Comparison of ENCODE assay signal across 33 cellular contexts in genomic region chr18:36903215-36903928, GRCh38.
DNase-seq lines count a peak whose midpoint lies in the region; ATAC-seq and TF ChIP-seq lines count a peak whose summit lies in the region.
"Had no signal": no experiment of that assay in that cellular context is flagged by ENCODE, and none has a peak within 500 bp of the region (broad histone marks: within the 10 kb centered on the region; RNA-seq: fewer than 3 reads in every experiment).

No MANE protein-coding gene starts in this region.

- no peak for DNase-seq in HFFc6
- peak; percentile 49 for DNase-seq in amniotic epithelial cell (ENCODE audit: low read depth)
- DNase-seq in fibroblast of the aortic adventitia (ENCODE audit: low read depth): peak; percentile 54
- no peak for DNase-seq in progenitor cell of endocrine pancreas (ENCODE audit: low spot score, unreplicated experiment)
- DNase-seq in putamen (ENCODE audit: low spot score): no peak
- no peak for DNase-seq in activated naive CD8-positive, alpha-beta T cell treated with anti-CD3 and anti-CD28 coated beads, Interleukin-2, amount 50 U/mL, for 24 hours
- DNase-seq in stimulated activated CD4-positive, alpha-beta T cell treated with anti-CD3 and anti-CD28 coated beads, Interleukin-2, amount 100 ng/mL, for 48 hours: no peak
- DNase-seq: activated CD4-positive, alpha-beta T cell treated with anti-CD3 and anti-CD28 coated beads for 48 hours; activated CD8-positive, alpha-beta memory T cell treated with anti-CD3 and anti-CD28 coated beads for 24 hours; activated T-cell treated with anti-CD3 and anti-CD28 coated beads for 4 hours; aorta; caudate nucleus; cortex of kidney; effector memory CD4-positive, alpha-beta T cell; gastrocnemius medialis; KG1; NCI-H1048; NCI-H774; SHP77 treated with DMSO at 0.1 percent for 48 hours; spleen; stimulated activated CD4-positive, alpha-beta T cell treated with anti-CD3 and anti-CD28 coated beads, Interleukin-2, amount 100 ng/mL, for 24 hours; stomach; T1000; thyroid gland had no signal

- H2AFZ ChIP-seq in ACC112 (ENCODE audit: low read length, unreplicated experiment): no peak overlapping the region

- H3K4me1 ChIP-seq in ACC112 (ENCODE audit: control insufficient read depth, insufficient read depth, low read length, unreplicated experiment): peaks cover 26% of the 10 kb centered on the region
- H3K4me1 ChIP-seq: gastrocnemius medialis, right atrium auricular region, spleen, thyroid gland, vagina had no signal

- no peaks in the 10 kb centered on the region for H3K27me3 ChIP-seq in ACC112 (ENCODE audit: insufficient read depth, low read length)
- H3K27me3 ChIP-seq: BLaER1 treated with 17β-estradiol and CSF1 and Interleukin-3, amounts not matched to agents 10 nM and 100 nM; gastrocnemius medialis; right atrium auricular region; spleen; stomach; thyroid gland; vagina had no signal

- TF ChIP-seq CTCF in HFFc6 (IDR thresholded peaks at IDR 0.05): no peak
- no peak for TF ChIP-seq CTCF in fibroblast of the aortic adventitia (IDR thresholded peaks at IDR 0.05; ENCODE audit: insufficient read depth, low read length)
- no peak for TF ChIP-seq CTCF in progenitor cell of endocrine pancreas (IDR thresholded peaks at IDR 0.05; ENCODE audit: unreplicated experiment)

- H3K4me3 Mint-ChIP-seq in HFFc6 (no peak overlapping the region), progenitor cell of endocrine pancreas (ENCODE audit: low read depth) (no peak overlapping the region)
- no peak overlapping the region for H3K4me3 Mint-ChIP-seq in activated naive CD8-positive, alpha-beta T cell treated with anti-CD3 and anti-CD28 coated beads, Interleukin-2, amount 50 U/mL, for 24 hours
- H3K4me3 Mint-ChIP-seq: activated naive CD4-positive, alpha-beta T cell treated with anti-CD3 and anti-CD28 coated beads, Interleukin-2, amount 50 U/mL, for 24 hours; nephron had no signal

- peaks cover 3% of the 10 kb centered on the region; the same call in 1 of the 2 replicates for H3K36me3 ChIP-seq in ACC112 (ENCODE audit: insufficient read depth, low read length)
- H3K36me3 ChIP-seq: right atrium auricular region, stomach, thyroid gland had no signal

- H3K27me3 Mint-ChIP-seq in HFFc6 (ENCODE audit: insufficient read depth) (no peaks in the 10 kb centered on the region), progenitor cell of endocrine pancreas (no peaks in the 10 kb centered on the region)
- H3K27me3 Mint-ChIP-seq in activated naive CD8-positive, alpha-beta T cell treated with anti-CD3 and anti-CD28 coated beads, Interleukin-2, amount 50 U/mL, for 24 hours: no peaks in the 10 kb centered on the region
- H3K27me3 Mint-ChIP-seq: activated naive CD4-positive, alpha-beta T cell treated with anti-CD3 and anti-CD28 coated beads, Interleukin-2, amount 50 U/mL, for 24 hours had no signal

- H3K79me2 ChIP-seq in ACC112 (ENCODE audit: control insufficient read depth, insufficient read depth, low read length, unreplicated experiment): no peaks in the 10 kb centered on the region

- H3K9me3 Mint-ChIP-seq in HFFc6 (no peaks in the 10 kb centered on the region), progenitor cell of endocrine pancreas (ENCODE audit: low read depth) (peaks cover 3% of the 10 kb centered on the region)
- H3K9me3 Mint-ChIP-seq in activated naive CD8-positive, alpha-beta T cell treated with anti-CD3 and anti-CD28 coated beads, Interleukin-2, amount 50 U/mL, for 24 hours: peaks cover 9% of the 10 kb centered on the region
- H3K9me3 Mint-ChIP-seq: activated naive CD4-positive, alpha-beta T cell treated with anti-CD3 and anti-CD28 coated beads, Interleukin-2, amount 50 U/mL, for 24 hours had no signal

- H3K27ac ChIP-seq in ACC112 (ENCODE audit: low read depth, low read length): 0 out of 2 replicates have a peak overlapping the region, but pooled peaks have one; percentile 7
- H3K27ac ChIP-seq: BLaER1 treated with 17β-estradiol and CSF1 and Interleukin-3, amounts not matched to agents 10 nM and 100 nM; epithelial cell of prostate; gastrocnemius medialis; right atrium auricular region; spleen; stomach; thyroid gland; vagina had no signal

- ATAC-seq in activated naive CD8-positive, alpha-beta T cell treated with anti-CD3 and anti-CD28 coated beads, Interleukin-2, amount 50 U/mL, for 24 hours: no peak
- ATAC-seq: gastrocnemius medialis, GM12878 had no signal

- H3K27ac Mint-ChIP-seq in HFFc6 (peak overlapping the region; percentile 49; the same call in 1 of the 2 replicates), progenitor cell of endocrine pancreas (no peak overlapping the region)
- H3K27ac Mint-ChIP-seq in activated naive CD8-positive, alpha-beta T cell treated with anti-CD3 and anti-CD28 coated beads, Interleukin-2, amount 50 U/mL, for 24 hours: no peak overlapping the region
- H3K27ac Mint-ChIP-seq: activated naive CD4-positive, alpha-beta T cell treated with anti-CD3 and anti-CD28 coated beads, Interleukin-2, amount 50 U/mL, for 24 hours; nephron had no signal

- H3K4me3 ChIP-seq in ACC112 (ENCODE audit: low read depth, low read length) (no peak overlapping the region), fibroblast of the aortic adventitia (ENCODE audit: low read depth, low read length) (no peak overlapping the region)
- H3K4me3 ChIP-seq: BLaER1 treated with 17β-estradiol and CSF1 and Interleukin-3, amounts not matched to agents 10 nM and 100 nM; gastrocnemius medialis; GM12878; lung; right atrium auricular region; spleen; stomach; thyroid gland; vagina had no signal

- peaks cover 24% of the 10 kb centered on the region for H3K4me1 Mint-ChIP-seq in HFFc6 (ENCODE audit: low read depth)
- H3K4me1 Mint-ChIP-seq in progenitor cell of endocrine pancreas (ENCODE audit: low read depth): no peaks in the 10 kb centered on the region
- H3K4me1 Mint-ChIP-seq in activated naive CD8-positive, alpha-beta T cell treated with anti-CD3 and anti-CD28 coated beads, Interleukin-2, amount 50 U/mL, for 24 hours: no peaks in the 10 kb centered on the region
- H3K4me1 Mint-ChIP-seq: activated naive CD4-positive, alpha-beta T cell treated with anti-CD3 and anti-CD28 coated beads, Interleukin-2, amount 50 U/mL, for 24 hours had no signal

- no peaks in the 10 kb centered on the region for H3K36me3 Mint-ChIP-seq in HFFc6 (ENCODE audit: low read depth)
- no peaks in the 10 kb centered on the region for H3K36me3 Mint-ChIP-seq in progenitor cell of endocrine pancreas (ENCODE audit: insufficient read depth)
- H3K36me3 Mint-ChIP-seq in activated naive CD8-positive, alpha-beta T cell treated with anti-CD3 and anti-CD28 coated beads, Interleukin-2, amount 50 U/mL, for 24 hours (ENCODE audit: low read depth): peaks cover 25% of the 10 kb centered on the region

Comparison
In these comparisons a context has a peak if more than half of its experiments do, and no peak if none do; other contexts are left out.
1. DNase-seq: peak in amniotic epithelial cell (single experiment) and fibroblast of the aortic adventitia (single experiment); none in HFFc6 (single experiment), progenitor cell of endocrine pancreas (single experiment), putamen (single experiment), activated naive CD8-positive, alpha-beta T cell treated with anti-CD3 and anti-CD28 coated beads, Interleukin-2, amount 50 U/mL, for 24 hours (single experiment) and stimulated activated CD4-positive, alpha-beta T cell treated with anti-CD3 and anti-CD28 coated beads, Interleukin-2, amount 100 ng/mL, for 48 hours (0 of 2).